8 cellular contexts compared by ENCODE assay signal in genomic region chr19:49641688-49642487, GRCh38. TPM values are rescaled to one million over a fixed set of nuclear protein-coding genes. Genes with fewer than 3 reads are reported as not detected.
DNase-seq lines count a peak whose midpoint lies in the region; ATAC-seq lines count a peak whose summit lies in the region.

A gene with protein sequence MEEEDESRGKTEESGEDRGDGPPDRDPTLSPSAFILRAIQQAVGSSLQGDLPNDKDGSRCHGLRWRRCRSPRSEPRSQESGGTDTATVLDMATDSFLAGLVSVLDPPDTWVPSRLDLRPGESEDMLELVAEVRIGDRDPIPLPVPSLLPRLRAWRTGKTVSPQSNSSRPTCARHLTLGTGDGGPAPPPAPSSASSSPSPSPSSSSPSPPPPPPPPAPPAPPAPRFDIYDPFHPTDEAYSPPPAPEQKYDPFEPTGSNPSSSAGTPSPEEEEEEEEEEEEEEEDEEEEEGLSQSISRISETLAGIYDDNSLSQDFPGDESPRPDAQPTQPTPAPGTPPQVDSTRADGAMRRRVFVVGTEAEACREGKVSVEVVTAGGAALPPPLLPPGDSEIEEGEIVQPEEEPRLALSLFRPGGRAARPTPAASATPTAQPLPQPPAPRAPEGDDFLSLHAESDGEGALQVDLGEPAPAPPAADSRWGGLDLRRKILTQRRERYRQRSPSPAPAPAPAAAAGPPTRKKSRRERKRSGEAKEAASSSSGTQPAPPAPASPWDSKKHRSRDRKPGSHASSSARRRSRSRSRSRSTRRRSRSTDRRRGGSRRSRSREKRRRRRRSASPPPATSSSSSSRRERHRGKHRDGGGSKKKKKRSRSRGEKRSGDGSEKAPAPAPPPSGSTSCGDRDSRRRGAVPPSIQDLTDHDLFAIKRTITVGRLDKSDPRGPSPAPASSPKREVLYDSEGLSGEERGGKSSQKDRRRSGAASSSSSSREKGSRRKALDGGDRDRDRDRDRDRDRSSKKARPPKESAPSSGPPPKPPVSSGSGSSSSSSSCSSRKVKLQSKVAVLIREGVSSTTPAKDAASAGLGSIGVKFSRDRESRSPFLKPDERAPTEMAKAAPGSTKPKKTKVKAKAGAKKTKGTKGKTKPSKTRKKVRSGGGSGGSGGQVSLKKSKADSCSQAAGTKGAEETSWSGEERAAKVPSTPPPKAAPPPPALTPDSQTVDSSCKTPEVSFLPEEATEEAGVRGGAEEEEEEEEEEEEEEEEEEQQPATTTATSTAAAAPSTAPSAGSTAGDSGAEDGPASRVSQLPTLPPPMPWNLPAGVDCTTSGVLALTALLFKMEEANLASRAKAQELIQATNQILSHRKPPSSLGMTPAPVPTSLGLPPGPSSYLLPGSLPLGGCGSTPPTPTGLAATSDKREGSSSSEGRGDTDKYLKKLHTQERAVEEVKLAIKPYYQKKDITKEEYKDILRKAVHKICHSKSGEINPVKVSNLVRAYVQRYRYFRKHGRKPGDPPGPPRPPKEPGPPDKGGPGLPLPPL (plus strand): TSS chr19:49642209. CDS start chr19:49645027, 2,818 bp downstream.

- no peaks in the 10 kb centered on the region for H3K9me3 ChIP-seq in BLaER1

- H3K27me3 ChIP-seq in BLaER1: no peaks in the 10 kb centered on the region

- H3K9ac ChIP-seq in BLaER1: peak within 1 kb of the TSS; percentile 99

- H3K4me1 ChIP-seq in BLaER1: peaks cover 60% of the 10 kb centered on the region

- intact Hi-C loops in left colon (cut with DNase I, micrococcal nuclease): no loop called here

- peak within 1 kb of the TSS; percentile 97 for H3K4me3 ChIP-seq in BLaER1

- H3K27ac ChIP-seq in BLaER1: peak within 1 kb of the TSS; percentile 97

- DNase-seq in NCI-H748 (lab: John Stamatoyannopoulos, UW; ENCODE audit: unreplicated experiment): peak; percentile 100
- DNase-seq in activated CD4-positive, alpha-beta T cell treated with anti-CD3 and anti-CD28 coated beads, Interleukin-2, amount 50 U/mL, for 1 hour: peak; percentile 98
- peak; percentile 82 for DNase-seq in cortex of kidney (lab: John Stamatoyannopoulos, UW)
- DNase-seq in left colon: peak; percentile 99
- DNase-seq in stimulated activated CD4-positive, alpha-beta T cell treated with anti-CD3 and anti-CD28 coated beads, Interleukin-1b, Interleukin-23, amount 100 ng/mL, for 48 hours: peak; percentile 100

- H3K36me3 ChIP-seq in BLaER1: peaks cover 28% of the 10 kb centered on the region

- peaks cover 39% of the 10 kb centered on the region for H4K20me1 ChIP-seq in BLaER1

- peak within 1 kb of the TSS; percentile 94 for H3K4me2 ChIP-seq in BLaER1

- ATAC-seq in GM19328 (IDR thresholded peaks at IDR 0.05; ENCODE audit: unreplicated experiment) (peak; percentile 67), HG03520 (IDR thresholded peaks at IDR 0.05; ENCODE audit: unreplicated experiment) (peak; percentile 52), left colon (peak; percentile 68)

RNA-seq across cellular contexts. Expression of the gene that starts here (rescaled TPM):
- 10 to 100 TPM; 60.9 to 62.7 TPM for total RNA-seq in left colon

Comparison
In these comparisons a context has a peak if more than half of its experiments do, and no peak if none do; other contexts are left out.
1. Peak in every context shown above with its lines: DNase-seq, ATAC-seq, H3K4me3 ChIP-seq and H3K27ac ChIP-seq.